ENCODE assay signal across 16 cellular contexts in genomic region chr3:197023998-197024651, GRCh38. TPM values are rescaled to one million over a fixed set of nuclear protein-coding genes. Genes with fewer than 3 reads are reported as not detected.
DNase-seq lines count a peak whose midpoint lies in the region; ATAC-seq and TF ChIP-seq lines count a peak whose summit lies in the region.
"Had no signal": no experiment of that assay in that cellular context is flagged by ENCODE, and none has a peak within 500 bp of the region (broad histone marks: within the 10 kb centered on the region; RNA-seq: fewer than 3 reads in every experiment).

No MANE protein-coding gene starts in this region.

- H3K27ac Mint-ChIP-seq in Calu3 (ENCODE audit: unreplicated experiment) = no peak overlapping the region
- H3K27ac Mint-ChIP-seq: activated naive CD8-positive, alpha-beta T cell treated with anti-CD3 and anti-CD28 coated beads, Interleukin-2, amount 50 U/mL, for 24 hours; nephron; T-helper 17 cell had no signal

- no peaks in the 10 kb centered on the region for H3K9me3 Mint-ChIP-seq in Calu3 (ENCODE audit: low read depth, unreplicated experiment)
- H3K9me3 Mint-ChIP-seq: activated naive CD8-positive, alpha-beta T cell treated with anti-CD3 and anti-CD28 coated beads, Interleukin-2, amount 50 U/mL, for 24 hours; nephron had no signal

- WGBS in mesenchymal stem cell = 88% methylated on average over 31 of the region's 36 CpGs

- peaks cover 44% of the 10 kb centered on the region for H3K4me1 ChIP-seq in OCI-LY3 (ENCODE audit: low read length)
- H3K4me1 ChIP-seq in mesenchymal stem cell (ENCODE audit: control insufficient read depth, insufficient read depth, low read depth, low read length) = peaks cover 35% of the 10 kb centered on the region

- H3K9me3 ChIP-seq in OCI-LY3 (ENCODE audit: insufficient read depth, low read length) (no peaks in the 10 kb centered on the region), mesenchymal stem cell (ENCODE audit: control insufficient read depth, low read length) (no peaks in the 10 kb centered on the region)
- H3K9me3 ChIP-seq: tibial artery had no signal

- H4K20me1 ChIP-seq in OCI-LY3 (ENCODE audit: insufficient read depth, low read length) = no peaks in the 10 kb centered on the region

- peak overlapping the region; percentile 76 for H3K4me3 ChIP-seq in OCI-LY3 (ENCODE audit: low read length)
- no peak overlapping the region for H3K4me3 ChIP-seq in mesenchymal stem cell (ENCODE audit: insufficient read depth in 1 of 2, low read depth in 1 of 2, low read length in 2 of 2)
- H3K4me3 ChIP-seq: tibial artery had no signal

- H3K4ac ChIP-seq in mesenchymal stem cell (ENCODE audit: low read depth in 1 of 2, low read length in 2 of 2) = no peak overlapping the region

- CTCF ChIA-PET in Calu3 (lab: Charles Lee) = no interaction called here

- H3K4me2 ChIP-seq in OCI-LY3 (ENCODE audit: low read length) = peak overlapping the region; percentile 97
- no peak overlapping the region for H3K4me2 ChIP-seq in mesenchymal stem cell (ENCODE audit: low read length, poor library complexity, severe bottlenecking)

- H3K27me3 ChIP-seq in OCI-LY3 (ENCODE audit: low read depth, low read length) (peaks cover 14% of the 10 kb centered on the region), mesenchymal stem cell (ENCODE audit: control insufficient read depth in 1 of 2, insufficient read depth in 1 of 2, low read length in 2 of 2) (peaks cover 49 to 69% of the 10 kb centered on the region in 2 experiments)

- BruUV-seq in Calu3 (replicated peaks; lab: Mats Ljungman, UMichigan) = no TSS peak

- peak overlapping the region; percentile 73 for H3K27ac ChIP-seq in OCI-LY3 (ENCODE audit: low read length)
- no peak overlapping the region for H3K27ac ChIP-seq in mesenchymal stem cell (ENCODE audit: low read length, poor library complexity, severe bottlenecking)
- H3K27ac ChIP-seq: 22Rv1, tibial artery had no signal

- peak; percentile 7 for ATAC-seq in GM18511 (IDR thresholded peaks at IDR 0.05; ENCODE audit: unreplicated experiment)
- ATAC-seq in HG03045 (IDR thresholded peaks at IDR 0.05; ENCODE audit: unreplicated experiment) = no peak

- intact Hi-C loops in Calu3 (cut with micrococcal nuclease; ENCODE audit: unreplicated experiment) = no loop called here

- peak overlapping the region; percentile 34 for H4K91ac ChIP-seq in mesenchymal stem cell (ENCODE audit: low read length)

- H4K8ac ChIP-seq in mesenchymal stem cell (ENCODE audit: low read length) = no peak overlapping the region

- no peak overlapping the region for H3K4me3 Mint-ChIP-seq in Calu3 (ENCODE audit: low read depth, unreplicated experiment)
- H3K4me3 Mint-ChIP-seq: nephron had no signal

- H2AK5ac ChIP-seq in mesenchymal stem cell (ENCODE audit: low read length, severe bottlenecking) = no peak overlapping the region

- peaks cover 15% of the 10 kb centered on the region for H3K79me2 ChIP-seq in OCI-LY3 (ENCODE audit: low read length)

- TF ChIP-seq CTCF in OCI-LY3 (IDR thresholded peaks at IDR 0.05; ENCODE audit: low read depth, low read length) (no peak), Calu3 (IDR thresholded peaks at IDR 0.05; ENCODE audit: unreplicated experiment) (no peak)

- DNase-seq in DMS153 (lab: John Stamatoyannopoulos, UW) = peak; percentile 37
- no peak for DNase-seq in DMS153 treated with DMSO at 0.1 percent for 48 hours (lab: John Stamatoyannopoulos, UW; ENCODE audit: unreplicated experiment)
- no peak for DNase-seq in mesenchymal stem cell
- DNase-seq in Calu3 = no peak
- DNase-seq in NCI-H2227 (lab: John Stamatoyannopoulos, UW; ENCODE audit: unreplicated experiment) = no peak
- DNase-seq: activated naive CD8-positive, alpha-beta T cell treated with anti-CD3 and anti-CD28 coated beads, Interleukin-2, amount 50 U/mL, for 24 hours; dermis blood vessel endothelial cell; DMS 273 treated with DMSO at 0.1 percent for 48 hours; foreskin fibroblast; T-helper 17 cell had no signal

- no peak overlapping the region for H2BK12ac ChIP-seq in mesenchymal stem cell (ENCODE audit: low read length in 2 of 2)

- peaks cover 9% of the 10 kb centered on the region for H3K4me1 Mint-ChIP-seq in Calu3 (ENCODE audit: low read depth, unreplicated experiment)

- H2BK5ac ChIP-seq in mesenchymal stem cell (ENCODE audit: low read depth, low read length, poor library complexity, severe bottlenecking) = no peak overlapping the region

- H3K14ac ChIP-seq in mesenchymal stem cell (ENCODE audit: low read length in 2 of 2) = no peak overlapping the region

- H3K36me3 Mint-ChIP-seq in Calu3 (ENCODE audit: insufficient read depth, unreplicated experiment) = peaks cover 23% of the 10 kb centered on the region

- H3K23ac ChIP-seq in mesenchymal stem cell (ENCODE audit: low read length in 2 of 2) = no peak overlapping the region

- no peak overlapping the region for H2AFZ ChIP-seq in OCI-LY3 (ENCODE audit: low read depth, low read length)
- no peak overlapping the region for H2AFZ ChIP-seq in mesenchymal stem cell (ENCODE audit: low read depth, low read length)

- no peak overlapping the region for H2BK15ac ChIP-seq in mesenchymal stem cell (ENCODE audit: low read depth, poor library complexity, severe bottlenecking)

- H3K18ac ChIP-seq in mesenchymal stem cell (ENCODE audit: low read depth in 1 of 2, low read length in 2 of 2) = no peak overlapping the region

- H3K36me3 ChIP-seq in OCI-LY3 (replicated peaks; ENCODE audit: low read depth, low read length) (peaks cover 17% of the 10 kb centered on the region), mesenchymal stem cell (ENCODE audit: control insufficient read depth in 1 of 2, insufficient read depth in 2 of 2, low read depth in 1 of 2, low read length in 2 of 2) (peaks cover 0 to 16% of the 10 kb centered on the region in 2 experiments)

- H3K9ac ChIP-seq in OCI-LY3 (ENCODE audit: low read length) = peak overlapping the region; percentile 69
- no peak overlapping the region for H3K9ac ChIP-seq in mesenchymal stem cell (ENCODE audit: low read length)

- no peaks in the 10 kb centered on the region for H3K27me3 Mint-ChIP-seq in Calu3 (ENCODE audit: unreplicated experiment)

- H2BK120ac ChIP-seq in mesenchymal stem cell (ENCODE audit: low read depth, low read length) = no peak overlapping the region

- no peaks in the 10 kb centered on the region for H3K79me1 ChIP-seq in mesenchymal stem cell (replicated peaks; ENCODE audit: low read length, poor library complexity, severe bottlenecking)

RNA-seq across cellular contexts. Expression of gene MELTF, which starts 5.5 kb away (rescaled TPM):
- polyA plus RNA-seq in mesenchymal stem cell (2013, experiment 1 of 2) = 2.9 TPM
- polyA plus RNA-seq in mesenchymal stem cell (2013, experiment 2 of 2) = 3.2 TPM
- 29.8 and 39.0 TPM in 2 replicates for total RNA-seq in Calu3 (2022)

RNA-seq across cellular contexts. Expression of gene PIGZ, which starts 55.5 kb away (rescaled TPM):
- polyA plus RNA-seq in mesenchymal stem cell (2013, experiment 1 of 2) = 1.0 TPM
- 1.2 TPM for polyA plus RNA-seq in mesenchymal stem cell (2013, experiment 2 of 2)
- total RNA-seq in Calu3 (2022) = 6.7 TPM in 2 replicates
